9 cellular contexts compared by ENCODE assay signal in genomic region chr10:114728325-114728724, GRCh38.
"Had no signal": no experiment of that assay in that cellular context is flagged by ENCODE, and none has a peak within 500 bp of the region (broad histone marks: within the 10 kb centered on the region; RNA-seq: fewer than 3 reads in every experiment).

No MANE protein-coding gene starts in this region.

- H3K4me1 ChIP-seq: HAP-1 had no signal

- H3K4me3 ChIP-seq: GM23248, HAP-1, K562 had no signal

- H3K27ac ChIP-seq: GM23248, HL-60 had no signal

- H3K9ac ChIP-seq: GM23248 had no signal

- FAIRE-seq: K562 had no signal

- H2AFZ ChIP-seq: GM23248 had no signal

- H3K9me3 ChIP-seq: HAP-1 had no signal

- DNase-seq: GM23248, GOT3, H7, HFFc6, IMR-90 had no signal

- H3K36me3 ChIP-seq: HAP-1 had no signal

- ATAC-seq: HCT116, K562 had no signal
